8 cellular contexts compared by ENCODE assay signal in the genomic region with DNA sequence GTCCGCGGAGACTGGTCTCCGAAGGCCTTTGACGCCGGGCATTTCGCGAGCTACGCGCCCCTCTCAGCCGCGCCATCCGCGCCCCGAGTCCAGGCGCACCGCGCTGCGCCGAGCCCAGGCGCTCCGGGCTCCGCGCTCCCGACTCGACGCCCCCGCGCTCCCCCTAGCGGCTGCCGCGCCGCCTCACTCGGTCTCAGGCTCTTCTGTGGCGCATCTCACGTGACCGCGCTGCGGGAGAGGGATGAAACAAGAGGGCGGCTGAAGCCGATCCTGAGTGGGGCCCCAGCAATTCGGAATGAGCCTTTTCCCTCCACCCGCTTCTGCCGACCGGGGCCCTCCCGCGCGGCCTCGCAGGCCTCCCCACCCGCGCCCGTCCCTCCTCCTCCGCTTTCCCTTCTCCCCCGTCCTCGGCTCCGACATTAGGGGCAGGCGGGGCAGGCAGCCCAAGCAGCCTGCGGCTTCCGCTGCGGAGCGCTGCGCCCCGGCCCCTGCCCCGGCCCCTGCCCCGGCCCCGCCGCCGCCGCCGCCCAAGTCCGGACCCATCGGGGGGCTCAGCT. TPM values are rescaled to one million over a fixed set of nuclear protein-coding genes. Genes with fewer than 3 reads are reported as not detected.
DNase-seq lines count a peak whose midpoint lies in the region; ATAC-seq and TF ChIP-seq lines count a peak whose summit lies in the region.

No MANE protein-coding gene starts in this region.

- peak overlapping the region; percentile 72 for H3K27ac ChIP-seq in colonic mucosa
- peak overlapping the region; percentile 86 to 87 for H3K27ac ChIP-seq in left lung

- H3K36me3 Mint-ChIP-seq in activated CD4-positive, alpha-beta T cell treated with anti-CD3 and anti-CD28 coated beads for 36 hours (ENCODE audit: low read depth), result peaks cover 12% of the 10 kb centered on the region

- H3K27me3 ChIP-seq in colonic mucosa (peaks cover 4% of the 10 kb centered on the region), left lung (peaks cover 0 to 25% of the 10 kb centered on the region in 2 donors)

- CTCF ChIA-PET in activated CD4-positive, alpha-beta T cell treated with anti-CD3 and anti-CD28 coated beads for 36 hours (lab: Charles Lee), result interaction anchor here (0.7 to 2.7 kb wide), 10 partner anchors 23 to 262 kb away, joined by 3 to 11 read pairs (median 4); no protein-coding TSS in a partner anchor

- H3K9me3 ChIP-seq in colonic mucosa (no peaks in the 10 kb centered on the region), left lung (no peaks in the 10 kb centered on the region)

- no peaks in the 10 kb centered on the region for H3K9me3 Mint-ChIP-seq in activated CD4-positive, alpha-beta T cell treated with anti-CD3 and anti-CD28 coated beads for 36 hours (ENCODE audit: low read depth)

- peaks cover 27% of the 10 kb centered on the region for H3K4me1 Mint-ChIP-seq in activated CD4-positive, alpha-beta T cell treated with anti-CD3 and anti-CD28 coated beads for 36 hours

- TF ChIP-seq CTCF in colonic mucosa (IDR thresholded peaks at IDR 0.05) (peak; percentile 84), left lung (IDR thresholded peaks at IDR 0.05) (peak; percentile 90 to 96)

- POLR2A ChIA-PET in activated CD4-positive, alpha-beta T cell treated with anti-CD3 and anti-CD28 coated beads for 36 hours (lab: Charles Lee), result interaction anchor here (0.6 to 2.5 kb wide), 3 partner anchors 15 to 42 kb away, joined by 3 to 6 read pairs (median 3); a partner anchor contains a TSS

- H3K36me3 ChIP-seq in colonic mucosa (no peaks in the 10 kb centered on the region), left lung (peaks cover 0 to 10% of the 10 kb centered on the region in 2 donors)

- intact Hi-C loops in activated CD4-positive, alpha-beta T cell treated with anti-CD3 and anti-CD28 coated beads for 36 hours (cut with DNase I, micrococcal nuclease), result loop anchor here (1.0 to 10.0 kb wide), 9 partner anchors 33 to 381 kb away; a partner anchor contains a TSS
- intact Hi-C loops in colonic mucosa (cut with DNase I), result no loop called here
- intact Hi-C loops in left lung (cut with DNase I), result no loop called here

- DNase-seq in Ammon's horn (ENCODE audit: low spot score) (peak; percentile 97), NCI-H345 (lab: John Stamatoyannopoulos, UW) (peak; percentile 90), colonic mucosa (peak; percentile 93), left lung (peak; percentile 93 to 100)
- peak; percentile 96 for DNase-seq in activated CD4-positive, alpha-beta T cell treated with anti-CD3 and anti-CD28 coated beads for 36 hours
- peak; percentile 92 to 93 for DNase-seq in stimulated activated CD4-positive, alpha-beta T cell treated with anti-CD3 and anti-CD28 coated beads, Interleukin-2, amount 100 ng/mL, for 48 hours

- H3K4me3 Mint-ChIP-seq in activated CD4-positive, alpha-beta T cell treated with anti-CD3 and anti-CD28 coated beads for 36 hours, result peak overlapping the region; percentile 93

- ATAC-seq in GM19023 (IDR thresholded peaks at IDR 0.05; ENCODE audit: unreplicated experiment) (peak; percentile 86), HG03196 (IDR thresholded peaks at IDR 0.05; ENCODE audit: unreplicated experiment) (peak; percentile 82), left lung (peak; percentile 94)
- peak; percentile 87 for ATAC-seq in activated CD4-positive, alpha-beta T cell treated with anti-CD3 and anti-CD28 coated beads for 36 hours

- H3K27me3 Mint-ChIP-seq in activated CD4-positive, alpha-beta T cell treated with anti-CD3 and anti-CD28 coated beads for 36 hours, result peaks cover 7% of the 10 kb centered on the region

- peak overlapping the region; percentile 65 for H3K4me3 ChIP-seq in colonic mucosa
- peak overlapping the region; percentile 52 to 70 for H3K4me3 ChIP-seq in left lung

- H3K27ac Mint-ChIP-seq in activated CD4-positive, alpha-beta T cell treated with anti-CD3 and anti-CD28 coated beads for 36 hours, result peak overlapping the region; percentile 78

- H3K4me1 ChIP-seq in colonic mucosa (no peaks in the 10 kb centered on the region), left lung (peaks cover 6 to 26% of the 10 kb centered on the region in 2 donors)

- H3K9ac ChIP-seq in colonic mucosa (ENCODE audit: low read depth in 2 of 2, low read length in 2 of 2), result peak overlapping the region; percentile 55 to 68

RNA-seq across cellular contexts. Expression of a gene that starts 42.5 kb away (rescaled TPM):
- total RNA-seq in activated CD4-positive, alpha-beta T cell treated with anti-CD3 and anti-CD28 coated beads for 36 hours, result 100 to 1,000 TPM; 119 to 150 TPM
- 10 to 100 TPM; 31.5 to 44.1 TPM for total RNA-seq in colonic mucosa
- total RNA-seq in left lung, result 10 to 100 TPM; 48.4 to 66.7 TPM

Comparison
In these comparisons a context has a peak if more than half of its experiments do, and no peak if none do; other contexts are left out.
1. Peak in every context shown above with its lines: DNase-seq, ATAC-seq, H3K4me3 ChIP-seq and H3K27ac ChIP-seq.
2. intact Hi-C loops: an anchor here in activated CD4-positive, alpha-beta T cell treated with anti-CD3 and anti-CD28 coated beads for 36 hours (1.0 to 10.0 kb wide); none called in colonic mucosa and left lung.